ENCODE assay signal across 13 cellular contexts in genomic region chr1:198663996-198664789, GRCh38. TPM values are rescaled to one million over a fixed set of nuclear protein-coding genes. Genes with fewer than 3 reads are reported as not detected.
DNase-seq lines count a peak whose midpoint lies in the region; ATAC-seq and TF ChIP-seq lines count a peak whose summit lies in the region.
"Had no signal": no experiment of that assay in that cellular context is flagged by ENCODE, and none has a peak within 500 bp of the region (broad histone marks: within the 10 kb centered on the region; RNA-seq: fewer than 3 reads in every experiment).

No MANE protein-coding gene starts in this region.

- H3K9me3 Mint-ChIP-seq in CD4-positive, alpha-beta T cell, result no peaks in the 10 kb centered on the region

- CTCF ChIA-PET in CD4-positive, alpha-beta T cell (lab: Charles Lee), result no interaction called here

- peak overlapping the region; percentile 73 for H3K4me3 Mint-ChIP-seq in CD4-positive, alpha-beta T cell
- H3K4me3 Mint-ChIP-seq: neural crest cell had no signal

- peaks cover 79% of the 10 kb centered on the region for H3K36me3 Mint-ChIP-seq in CD4-positive, alpha-beta T cell (ENCODE audit: low read depth)

- no peaks in the 10 kb centered on the region for H3K9me3 ChIP-seq in CD4-positive, alpha-beta T cell (ENCODE audit: control insufficient read depth, low read length)
- H3K9me3 ChIP-seq in Peyer's patch, result no peaks in the 10 kb centered on the region
- no peaks in the 10 kb centered on the region for H3K9me3 ChIP-seq in right cardiac atrium (ENCODE audit: control insufficient read depth, low read length)

- in situ Hi-C loops in ACHN (cut with HindIII; ENCODE audit: low pct_ligation_motif_present, low pct_unique_long_range_greater_than_20kb, low sequenced_read_pairs), result no loop called here

- 57% methylated on average over 7 of the region's 7 CpGs for WGBS in right cardiac atrium

- H3K4me1 Mint-ChIP-seq in CD4-positive, alpha-beta T cell (ENCODE audit: low read depth), result peaks cover 86% of the 10 kb centered on the region
- H3K4me1 Mint-ChIP-seq: neural crest cell had no signal

- peak overlapping the region; percentile 58 for H3K27ac ChIP-seq in CD4-positive, alpha-beta T cell (ENCODE audit: low read depth, low read length)
- H3K27ac ChIP-seq in Peyer's patch, result peak overlapping the region; percentile 54 to 60 (median 56)
- H3K27ac ChIP-seq in right cardiac atrium (ENCODE audit: low read length), result no peak overlapping the region

- H3K4me1 ChIP-seq in Peyer's patch (peaks cover 0 to 6% (median 0%) of the 10 kb centered on the region in 4 donors), right cardiac atrium (ENCODE audit: control insufficient read depth, insufficient read depth, low read length) (no peaks in the 10 kb centered on the region)

- POLR2A ChIA-PET in CD4-positive, alpha-beta T cell (lab: Charles Lee), result interaction anchor here (0.9 to 10.3 kb wide), 6 partner anchors 12 to 45 kb away, joined by 3 to 317 read pairs (median 6); no protein-coding TSS in a partner anchor

- ATAC-seq in CD4-positive, alpha-beta T cell (ENCODE audit: poor library complexity), result peak; percentile 61
- peak; percentile 32 for ATAC-seq in GM19455 (IDR thresholded peaks at IDR 0.05; ENCODE audit: unreplicated experiment)
- ATAC-seq in right cardiac atrium, result peak; percentile 31 to 43
- no peak for ATAC-seq in HG03565 (IDR thresholded peaks at IDR 0.05; ENCODE audit: unreplicated experiment)
- ATAC-seq: Panc1 had no signal

- H3K27me3 Mint-ChIP-seq in CD4-positive, alpha-beta T cell, result no peaks in the 10 kb centered on the region

- no peak for DNase-seq in CD4-positive, alpha-beta T cell
- DNase-seq in Peyer's patch (no peak), right cardiac atrium (no peak), head of caudate nucleus (no peak), ACHN (no peak), iPS-NIHi7 (ENCODE audit: extremely low spot score) (no peak)
- DNase-seq: activated CD8-positive, alpha-beta memory T cell treated with anti-CD3 and anti-CD28 coated beads, Interleukin-2, amount 50 U/mL, for 48 hours; effector CD4-positive, alpha-beta T cell; MG63 had no signal

- TF ChIP-seq POLR2A in Peyer's patch (IDR thresholded peaks at IDR 0.05), result no peak

- peak overlapping the region; percentile 100 for H3K27ac Mint-ChIP-seq in CD4-positive, alpha-beta T cell

- no peak for TF ChIP-seq CTCF in CD4-positive, alpha-beta T cell (IDR thresholded peaks at IDR 0.05)
- TF ChIP-seq CTCF in Peyer's patch (IDR thresholded peaks at IDR 0.05), result no peak

- intact Hi-C loops in CD4-positive, alpha-beta T cell (cut with DNase I, micrococcal nuclease), result no loop called here
- intact Hi-C loops in right cardiac atrium (cut with DNase I) (no loop called here), head of caudate nucleus (cut with DNase I) (no loop called here)

- H3K36me3 ChIP-seq in Peyer's patch, result no peaks in the 10 kb centered on the region
- H3K36me3 ChIP-seq: MG63 had no signal

- no peaks in the 10 kb centered on the region for H3K27me3 ChIP-seq in CD4-positive, alpha-beta T cell (ENCODE audit: control insufficient read depth, insufficient read depth, low read length)
- no peaks in the 10 kb centered on the region for H3K27me3 ChIP-seq in Peyer's patch
- H3K27me3 ChIP-seq in right cardiac atrium (ENCODE audit: control insufficient read depth, insufficient read depth), result no peaks in the 10 kb centered on the region
- H3K27me3 ChIP-seq: MG63 had no signal

- H3K4me3 ChIP-seq in Peyer's patch, result no peak overlapping the region
- no peak overlapping the region for H3K4me3 ChIP-seq in right cardiac atrium (ENCODE audit: low read length)
- H3K4me3 ChIP-seq: MG63 had no signal

RNA-seq across cellular contexts. Expression of gene PTPRC, which starts 25.4 kb away (rescaled TPM):
- total RNA-seq in CD4-positive, alpha-beta T cell, result 100 to 1,000 TPM; 661 to 698 TPM
- total RNA-seq in Peyer's patch (100 to 1,000 TPM in 1 of 4 donors, 10 to 100 TPM in 3; 13.3 to 127 (median 22.1) TPM), right cardiac atrium (10 to 100 TPM in 3 of 4 donors, 1 to 10 TPM in 1; 9.1 to 16.2 (median 12.9) TPM)
- 1.3 TPM for polyA plus RNA-seq in right cardiac atrium
- total RNA-seq: neural crest cell had no signal

Comparison
In these comparisons a context has a peak if more than half of its experiments do, and no peak if none do; other contexts are left out.
1. RNA of gene PTPRC, which starts 25.4 kb away (total RNA-seq): 661 to 698 TPM in CD4-positive, alpha-beta T cell; 13.3 to 127 TPM in Peyer's patch and 9.1 to 16.2 TPM in right cardiac atrium; every median in the first group is over 4 times any median in the second.